16 cellular contexts compared by ENCODE assay signal in genomic region chr16:9870962-9871361, GRCh38.
"Had no signal": no experiment of that assay in that cellular context is flagged by ENCODE, and none has a peak within 500 bp of the region (broad histone marks: within the 10 kb centered on the region; RNA-seq: fewer than 3 reads in every experiment).

No MANE protein-coding gene starts in this region.

- H3K27me3 ChIP-seq: colonic mucosa, gastroesophageal sphincter, neural progenitor cell, ovary had no signal

- H3K4me3 ChIP-seq: colonic mucosa, gastroesophageal sphincter, mucosa of descending colon, neural progenitor cell, ovary had no signal

- DNase-seq: colonic mucosa; dermis blood vessel endothelial cell; glutamatergic neuron; immature natural killer cell; kidney; left colon; naive thymus-derived CD8-positive, alpha-beta T cell; ovary; right cardiac atrium; small intestine; stimulated activated CD4-positive, alpha-beta T cell treated with anti-CD3 and anti-CD28 coated beads, Interleukin-12 subunit alpha, Interleukin-12 subunit beta, amount 100 ng/mL, for 4 hours; stimulated activated naive CD4-positive, alpha-beta T cell treated with Interleukin-2 at 50 U/mL for 16 hours; trophoblast cell had no signal

- FAIRE-seq: kidney, small intestine had no signal

- H3K36me3 ChIP-seq: colonic mucosa, gastroesophageal sphincter, neural progenitor cell, ovary had no signal
